Comparison of ENCODE assay signal across 30 cellular contexts in the genomic region with DNA sequence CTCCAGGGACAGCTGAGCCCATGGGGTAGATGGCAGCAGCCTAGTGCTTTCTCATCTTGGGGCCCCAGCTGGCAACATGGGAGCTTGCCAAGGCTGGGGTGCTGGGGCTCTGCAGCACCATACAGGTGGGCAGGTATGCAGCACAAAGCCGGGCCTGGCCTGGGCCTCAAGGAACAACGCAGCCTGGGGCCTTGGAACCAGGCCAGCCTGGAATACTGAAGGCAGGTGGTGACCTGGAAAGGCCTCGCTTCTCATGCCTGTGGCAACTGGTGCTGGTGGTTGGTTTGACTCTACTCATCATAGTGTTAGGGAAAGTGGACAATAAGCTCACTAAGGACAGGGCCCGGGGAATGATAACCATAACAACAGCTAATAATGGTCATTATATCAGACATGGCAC. TPM values are rescaled to one million over a fixed set of nuclear protein-coding genes. Genes with fewer than 3 reads are reported as not detected.
"Had no signal": no experiment of that assay in that cellular context is flagged by ENCODE, and none has a peak within 500 bp of the region (broad histone marks: within the 10 kb centered on the region; RNA-seq: fewer than 3 reads in every experiment).

No MANE protein-coding gene starts in this region.

- H3K36me3 ChIP-seq: colonic mucosa, left ventricle myocardium inferior, right lobe of liver, stomach, vagina, WERI-Rb-1 had no signal

- H3K27ac ChIP-seq: colonic mucosa, left ventricle myocardium inferior, right lobe of liver, stomach, testis, vagina, WERI-Rb-1 had no signal

- H3K27ac Mint-ChIP-seq: activated CD4-positive, alpha-beta T cell treated with anti-CD3 and anti-CD28 coated beads, Interleukin-2, amount 10 ng/mL, durations not matched to agents 7 days and 5 days; activated CD8-positive, alpha-beta memory T cell treated with anti-CD3 and anti-CD28 coated beads, Interleukin-2, amount 10 ng/mL, durations not matched to agents 7 days and 5 days; activated CD8-positive, alpha-beta T cell treated with anti-CD3 and anti-CD28 coated beads for 36 hours; activated naive CD4-positive, alpha-beta T cell treated with anti-CD3 and anti-CD28 coated beads, Interleukin-2, amount 50 U/mL, for 24 hours; activated T-helper 1 cell treated with anti-CD3 and anti-CD28 coated beads, Interleukin-12 subunit alpha, Interleukin-12 subunit beta, Interleukin-2, Interleukin-4 antibody, amounts not matched to agents 30 ng/mL and 10 ng/mL and 1 ng/mL, durations not matched to agents 14 hours and 24 hours and 36 hours; brain; effector memory CD8-positive, alpha-beta T cell; nephron progenitor cell; stimulated activated effector memory CD8-positive, alpha-beta T cell treated with anti-CD3 and anti-CD28 coated beads, Interleukin-12 subunit alpha, Interleukin-12 subunit beta, amount 100 ng/mL, for 72 hours; type B pancreatic cell had no signal

- ATAC-seq: activated CD8-positive, alpha-beta memory T cell treated with anti-CD3 and anti-CD28 coated beads, Interleukin-2, amount 10 ng/mL, durations not matched to agents 7 days and 5 days; activated CD8-positive, alpha-beta T cell treated with anti-CD3 and anti-CD28 coated beads for 36 hours; effector memory CD8-positive, alpha-beta T cell; esophagus mucosa; stimulated activated effector memory CD8-positive, alpha-beta T cell treated with anti-CD3 and anti-CD28 coated beads, Interleukin-12 subunit alpha, Interleukin-12 subunit beta, amount 100 ng/mL, for 72 hours had no signal

- H3K4me3 Mint-ChIP-seq: activated CD4-positive, alpha-beta T cell treated with anti-CD3 and anti-CD28 coated beads, Interleukin-2, amount 10 ng/mL, durations not matched to agents 7 days and 5 days; activated CD8-positive, alpha-beta memory T cell treated with anti-CD3 and anti-CD28 coated beads, Interleukin-2, amount 10 ng/mL, durations not matched to agents 7 days and 5 days; activated CD8-positive, alpha-beta T cell treated with anti-CD3 and anti-CD28 coated beads for 36 hours; activated naive CD4-positive, alpha-beta T cell treated with anti-CD3 and anti-CD28 coated beads, Interleukin-2, amount 50 U/mL, for 24 hours; activated T-helper 1 cell treated with anti-CD3 and anti-CD28 coated beads, Interleukin-12 subunit alpha, Interleukin-12 subunit beta, Interleukin-2, Interleukin-4 antibody, amounts not matched to agents 30 ng/mL and 10 ng/mL and 1 ng/mL, durations not matched to agents 14 hours and 24 hours and 36 hours; brain; effector memory CD8-positive, alpha-beta T cell; nephron progenitor cell; stimulated activated effector memory CD8-positive, alpha-beta T cell treated with anti-CD3 and anti-CD28 coated beads, Interleukin-12 subunit alpha, Interleukin-12 subunit beta, amount 100 ng/mL, for 72 hours; type B pancreatic cell had no signal

- H3K9me3 Mint-ChIP-seq: activated CD4-positive, alpha-beta T cell treated with anti-CD3 and anti-CD28 coated beads, Interleukin-2, amount 10 ng/mL, durations not matched to agents 7 days and 5 days; activated CD8-positive, alpha-beta T cell treated with anti-CD3 and anti-CD28 coated beads for 36 hours; activated naive CD4-positive, alpha-beta T cell treated with anti-CD3 and anti-CD28 coated beads, Interleukin-2, amount 50 U/mL, for 24 hours; activated T-helper 1 cell treated with anti-CD3 and anti-CD28 coated beads, Interleukin-12 subunit alpha, Interleukin-12 subunit beta, Interleukin-2, Interleukin-4 antibody, amounts not matched to agents 30 ng/mL and 10 ng/mL and 1 ng/mL, durations not matched to agents 14 hours and 24 hours and 36 hours; brain; effector memory CD8-positive, alpha-beta T cell; nephron progenitor cell; stimulated activated effector memory CD8-positive, alpha-beta T cell treated with anti-CD3 and anti-CD28 coated beads, Interleukin-12 subunit alpha, Interleukin-12 subunit beta, amount 100 ng/mL, for 72 hours; type B pancreatic cell had no signal

- H3K27me3 Mint-ChIP-seq: activated CD4-positive, alpha-beta T cell treated with anti-CD3 and anti-CD28 coated beads, Interleukin-2, amount 10 ng/mL, durations not matched to agents 7 days and 5 days; activated CD8-positive, alpha-beta memory T cell treated with anti-CD3 and anti-CD28 coated beads, Interleukin-2, amount 10 ng/mL, durations not matched to agents 7 days and 5 days; activated CD8-positive, alpha-beta T cell treated with anti-CD3 and anti-CD28 coated beads for 36 hours; activated naive CD4-positive, alpha-beta T cell treated with anti-CD3 and anti-CD28 coated beads, Interleukin-2, amount 50 U/mL, for 24 hours; type B pancreatic cell had no signal

- H3K9me3 ChIP-seq: colonic mucosa, left ventricle myocardium inferior, right lobe of liver, stomach, testis, vagina had no signal

- H3K27me3 ChIP-seq: colonic mucosa, dorsolateral prefrontal cortex, right lobe of liver, stomach, testis, vagina had no signal

- H3K36me3 Mint-ChIP-seq: activated CD8-positive, alpha-beta memory T cell treated with anti-CD3 and anti-CD28 coated beads, Interleukin-2, amount 10 ng/mL, durations not matched to agents 7 days and 5 days; activated naive CD4-positive, alpha-beta T cell treated with anti-CD3 and anti-CD28 coated beads, Interleukin-2, amount 50 U/mL, for 24 hours; stimulated activated effector memory CD8-positive, alpha-beta T cell treated with anti-CD3 and anti-CD28 coated beads, Interleukin-12 subunit alpha, Interleukin-12 subunit beta, amount 100 ng/mL, for 72 hours; type B pancreatic cell had no signal

- H3K4me1 Mint-ChIP-seq: activated CD4-positive, alpha-beta T cell treated with anti-CD3 and anti-CD28 coated beads, Interleukin-2, amount 10 ng/mL, durations not matched to agents 7 days and 5 days; activated naive CD4-positive, alpha-beta T cell treated with anti-CD3 and anti-CD28 coated beads, Interleukin-2, amount 50 U/mL, for 24 hours; brain; stimulated activated effector memory CD8-positive, alpha-beta T cell treated with anti-CD3 and anti-CD28 coated beads, Interleukin-12 subunit alpha, Interleukin-12 subunit beta, amount 100 ng/mL, for 72 hours had no signal

- DNase-seq: activated CD4-positive, alpha-beta T cell treated with anti-CD3 and anti-CD28 coated beads, Interleukin-2, amount 10 ng/mL, durations not matched to agents 7 days and 5 days; activated CD4-positive, CD25-positive, alpha-beta regulatory T cell treated with anti-CD3 and anti-CD28 coated beads, Interleukin-2, amount 50 U/mL, for 72 hours; activated CD8-positive, alpha-beta memory T cell treated with anti-CD3 and anti-CD28 coated beads, Interleukin-2, amount 10 ng/mL, durations not matched to agents 7 days and 5 days; activated CD8-positive, alpha-beta T cell treated with anti-CD3 and anti-CD28 coated beads for 36 hours; activated gamma-delta T cell; anterior cingulate cortex; colonic mucosa; effector memory CD8-positive, alpha-beta T cell; foreskin melanocyte; glutamatergic neuron; hippocampal formation; left ventricle myocardium inferior; midbrain; nephron progenitor cell; nucleus accumbens; right lobe of liver; small intestine; stimulated activated CD4-positive, alpha-beta T cell treated with anti-CD3 and anti-CD28 coated beads, Interleukin-2, amount 100 ng/mL, for 24 hours; testis; WERI-Rb-1 had no signal

- H3K4me3 ChIP-seq: colonic mucosa, dorsolateral prefrontal cortex, left ventricle myocardium inferior, right lobe of liver, stomach, testis, vagina had no signal

- H3K4me1 ChIP-seq: colonic mucosa, left ventricle myocardium inferior, right lobe of liver, stomach, testis, vagina had no signal

RNA-seq across cellular contexts. Expression of a gene that starts 38.4 kb away (rescaled TPM):
- total RNA-seq: activated CD8-positive, alpha-beta T cell treated with anti-CD3 and anti-CD28 coated beads for 36 hours; activated T-helper 1 cell treated with anti-CD3 and anti-CD28 coated beads, Interleukin-12 subunit alpha, Interleukin-12 subunit beta, Interleukin-2, Interleukin-4 antibody, amounts not matched to agents 30 ng/mL and 10 ng/mL and 1 ng/mL, durations not matched to agents 14 hours and 24 hours and 36 hours; endothelial cell of umbilical vein had no signal
- polyA plus RNA-seq: endothelial cell of umbilical vein had no signal
